ENCODE assay signal across 24 cellular contexts in the genomic region with DNA sequence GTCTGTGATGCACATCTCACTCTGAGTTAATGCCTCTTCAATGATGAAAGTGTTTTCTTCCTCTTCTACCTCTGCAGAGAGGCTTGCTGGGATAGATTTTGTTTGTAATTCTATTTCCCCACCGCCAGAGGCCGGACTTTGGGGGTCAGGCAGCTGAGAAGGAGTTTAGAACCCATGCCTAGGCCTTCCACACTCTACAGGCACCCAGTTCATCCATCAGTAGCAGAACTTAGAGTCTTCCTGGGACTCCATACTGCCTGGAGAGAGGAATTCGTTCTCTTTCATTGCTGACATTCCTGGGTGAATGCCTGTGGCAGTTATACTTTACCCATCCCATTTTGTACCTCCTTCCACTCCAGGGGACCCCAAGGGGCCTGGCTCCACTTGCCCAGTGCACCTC. TPM values are rescaled to one million over a fixed set of nuclear protein-coding genes. Genes with fewer than 3 reads are reported as not detected.
"Had no signal": no experiment of that assay in that cellular context is flagged by ENCODE, and none has a peak within 500 bp of the region (broad histone marks: within the 10 kb centered on the region; RNA-seq: fewer than 3 reads in every experiment).

No MANE protein-coding gene starts in this region.

- H3K27ac ChIP-seq: colonic mucosa, heart right ventricle, neutrophil had no signal

- H3K9me3 Mint-ChIP-seq: naive thymus-derived CD8-positive, alpha-beta T cell had no signal

- FAIRE-seq: endothelial cell of umbilical vein, frontal cortex had no signal

- H3K4me1 ChIP-seq: colonic mucosa had no signal

- DNase-seq: colonic mucosa; dermis blood vessel endothelial cell; heart right ventricle; hypothalamus; islet precursor cell; mammary epithelial cell; mucosa of descending colon; naive thymus-derived CD8-positive, alpha-beta T cell; posterior cingulate gyrus; stimulated activated CD4-positive, alpha-beta T cell treated with anti-CD3 and anti-CD28 coated beads, Interleukin-2, amount 100 ng/mL, for 48 hours; stimulated activated naive CD4-positive, alpha-beta T cell treated with Interleukin-2 at 50 U/mL for 16 hours; trophoblast cell had no signal

- H3K27me3 ChIP-seq: colonic mucosa, heart right ventricle, neutrophil had no signal

- H3K27me3 Mint-ChIP-seq: naive thymus-derived CD8-positive, alpha-beta T cell had no signal

- H3K9me3 ChIP-seq: colonic mucosa, heart right ventricle, mucosa of descending colon, neutrophil had no signal

- H3K4me3 ChIP-seq: colonic mucosa, heart right ventricle, mucosa of descending colon, smooth muscle cell had no signal

- ATAC-seq: left lobe of liver; mucosa of descending colon; naive thymus-derived CD8-positive, alpha-beta T cell had no signal

- H3K4me2 ChIP-seq: smooth muscle cell had no signal

- H3K4me3 Mint-ChIP-seq: naive thymus-derived CD8-positive, alpha-beta T cell had no signal

RNA-seq across cellular contexts. Expression of a gene that starts 55.9 kb away (rescaled TPM):
- total RNA-seq: colonic mucosa; dermis blood vessel endothelial cell; endothelial cell of umbilical vein; frontal cortex; heart right ventricle; left lobe of liver; lower leg skin; mammary epithelial cell; mesenteric fat pad; mucosa of descending colon; naive thymus-derived CD8-positive, alpha-beta T cell; osteoblast; pulmonary artery endothelial cell; smooth muscle cell; urinary bladder had no signal
- polyA plus RNA-seq: endothelial cell of umbilical vein; esophagus; heart right ventricle; naive thymus-derived CD8-positive, alpha-beta T cell; neural cell; smooth muscle cell; urinary bladder had no signal
